ENCODE assay signal across 19 cellular contexts in the genomic region with DNA sequence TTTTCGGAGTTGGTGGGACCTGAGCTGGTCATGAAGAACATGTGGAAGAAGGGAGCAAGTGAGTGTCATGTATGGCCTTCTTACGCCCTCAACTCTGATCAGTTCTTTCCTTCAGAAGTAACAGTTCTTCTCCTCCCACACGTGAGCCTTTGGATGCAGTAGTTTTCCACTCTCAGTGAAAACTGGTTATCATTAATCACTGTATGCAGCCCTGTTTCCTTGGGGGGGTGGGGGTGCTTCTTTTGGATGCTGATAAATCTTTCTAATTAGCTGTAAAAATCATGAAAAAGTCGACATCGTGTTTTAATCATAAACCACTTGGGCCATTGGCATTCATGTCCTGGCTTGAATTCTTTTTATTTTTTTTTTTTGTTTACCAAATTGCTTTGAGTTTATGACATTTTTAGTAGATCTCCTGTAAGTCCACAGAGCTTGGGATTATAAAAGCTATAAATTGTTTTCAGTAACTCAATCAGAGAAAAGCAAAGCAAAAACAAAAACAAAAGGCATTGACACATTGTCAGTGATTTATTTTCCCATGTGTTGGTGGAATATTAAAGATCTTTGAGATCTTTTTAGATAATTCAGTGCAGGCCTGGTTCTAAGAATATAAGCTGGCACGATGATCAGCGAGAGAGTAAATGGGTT.
DNase-seq lines count a peak whose midpoint lies in the region; ATAC-seq and TF ChIP-seq lines count a peak whose summit lies in the region.
"Had no signal": no experiment of that assay in that cellular context is flagged by ENCODE, and none has a peak within 500 bp of the region (broad histone marks: within the 10 kb centered on the region; RNA-seq: fewer than 3 reads in every experiment).

No MANE protein-coding gene starts in this region.

- H3K4me1 ChIP-seq in esophagus muscularis mucosa (no peaks in the 10 kb centered on the region), ascending aorta (no peaks in the 10 kb centered on the region)

- no peak for TF ChIP-seq POLR2A in esophagus muscularis mucosa (IDR thresholded peaks at IDR 0.05; ENCODE audit: low read depth)

- TF ChIP-seq EP300 in esophagus muscularis mucosa (IDR thresholded peaks at IDR 0.05), result no peak

- DNase-seq in stimulated activated naive CD8-positive, alpha-beta T cell treated with anti-CD3 and anti-CD28 coated beads, Interleukin-15, amount 100 ng/mL, for 72 hours, result no peak
- DNase-seq in esophagus muscularis mucosa (ENCODE audit: extremely low spot score) (peak; percentile 45), neural crest cell (ENCODE audit: low read depth, low spot score) (no peak), retina (no peak), ascending aorta (ENCODE audit: low spot score in 2 of 2) (no peak), SHP77 (lab: John Stamatoyannopoulos, UW) (no peak)
- DNase-seq: Calu3; CD4-positive, alpha-beta T cell; GF-D8; IMR-90; Kasumi-1; NCI-H1105; NCI-H1694 treated with DMSO at 0.1 percent for 48 hours; NCI-H510A treated with DMSO at 0.1 percent for 48 hours; NCI-H774 had no signal

- H3K27me3 ChIP-seq in esophagus muscularis mucosa (no peaks in the 10 kb centered on the region), ascending aorta (no peaks in the 10 kb centered on the region)

- no peaks in the 10 kb centered on the region for H3K27me3 Mint-ChIP-seq in stimulated activated naive CD8-positive, alpha-beta T cell treated with anti-CD3 and anti-CD28 coated beads, Interleukin-15, Interleukin-2, amounts not matched to agents 100 ng/mL and 50 ng/mL, for 24 hours
- no peaks in the 10 kb centered on the region for H3K27me3 Mint-ChIP-seq in stimulated activated naive CD8-positive, alpha-beta T cell treated with anti-CD3 and anti-CD28 coated beads, Interleukin-15, amount 100 ng/mL, for 72 hours
- H3K27me3 Mint-ChIP-seq in neural crest cell (ENCODE audit: low read depth), result no peaks in the 10 kb centered on the region
- H3K27me3 Mint-ChIP-seq: CD4-positive, alpha-beta T cell had no signal

- H3K9me3 ChIP-seq in esophagus muscularis mucosa (no peaks in the 10 kb centered on the region), ascending aorta (no peaks in the 10 kb centered on the region)

- 84% methylated on average over 7 of the region's 7 CpGs for WGBS in esophagus muscularis mucosa

- no peak overlapping the region for H3K4me3 Mint-ChIP-seq in stimulated activated naive CD8-positive, alpha-beta T cell treated with anti-CD3 and anti-CD28 coated beads, Interleukin-15, Interleukin-2, amounts not matched to agents 100 ng/mL and 50 ng/mL, for 24 hours
- H3K4me3 Mint-ChIP-seq in stimulated activated naive CD8-positive, alpha-beta T cell treated with anti-CD3 and anti-CD28 coated beads, Interleukin-15, amount 100 ng/mL, for 72 hours, result no peak overlapping the region
- H3K4me3 Mint-ChIP-seq in neural crest cell, result no peak overlapping the region
- H3K4me3 Mint-ChIP-seq: CD4-positive, alpha-beta T cell had no signal

- H3K27ac Mint-ChIP-seq in stimulated activated naive CD8-positive, alpha-beta T cell treated with anti-CD3 and anti-CD28 coated beads, Interleukin-15, Interleukin-2, amounts not matched to agents 100 ng/mL and 50 ng/mL, for 24 hours, result peak overlapping the region; percentile 17
- peak overlapping the region in 1 of 2 donors; percentile 24 for H3K27ac Mint-ChIP-seq in stimulated activated naive CD8-positive, alpha-beta T cell treated with anti-CD3 and anti-CD28 coated beads, Interleukin-15, amount 100 ng/mL, for 72 hours
- H3K27ac Mint-ChIP-seq in neural crest cell (ENCODE audit: unreplicated experiment), result peak overlapping the region; percentile 4
- H3K27ac Mint-ChIP-seq: CD4-positive, alpha-beta T cell had no signal

- TF ChIP-seq CTCF in esophagus muscularis mucosa (IDR thresholded peaks at IDR 0.05) (no peak), neural crest cell (conservative IDR thresholded peaks at IDR 0.05) (no peak), ascending aorta (IDR thresholded peaks at IDR 0.05) (no peak)

- H3K4me3 ChIP-seq in esophagus muscularis mucosa (no peak overlapping the region), ascending aorta (no peak overlapping the region)
- H3K4me3 ChIP-seq: GM12878 had no signal

- intact Hi-C loops in esophagus muscularis mucosa (cut with DNase I) (no loop called here), ascending aorta (cut with DNase I) (no loop called here)

- no peak for ATAC-seq in stimulated activated naive CD8-positive, alpha-beta T cell treated with anti-CD3 and anti-CD28 coated beads, Interleukin-15, amount 100 ng/mL, for 72 hours
- no peak for ATAC-seq in GM18519 (IDR thresholded peaks at IDR 0.05; ENCODE audit: low FRiP score, unreplicated experiment)
- ATAC-seq: GM12878, Right ventricle myocardium inferior had no signal

- H3K36me3 Mint-ChIP-seq in stimulated activated naive CD8-positive, alpha-beta T cell treated with anti-CD3 and anti-CD28 coated beads, Interleukin-15, Interleukin-2, amounts not matched to agents 100 ng/mL and 50 ng/mL, for 24 hours (ENCODE audit: low read depth), result peaks cover 45% of the 10 kb centered on the region
- peaks cover 24% of the 10 kb centered on the region for H3K36me3 Mint-ChIP-seq in neural crest cell (ENCODE audit: low read depth)

- H3K4me1 Mint-ChIP-seq in stimulated activated naive CD8-positive, alpha-beta T cell treated with anti-CD3 and anti-CD28 coated beads, Interleukin-15, Interleukin-2, amounts not matched to agents 100 ng/mL and 50 ng/mL, for 24 hours (ENCODE audit: low read depth), result no peaks in the 10 kb centered on the region
- H3K4me1 Mint-ChIP-seq in stimulated activated naive CD8-positive, alpha-beta T cell treated with anti-CD3 and anti-CD28 coated beads, Interleukin-15, amount 100 ng/mL, for 72 hours, result no peaks in the 10 kb centered on the region
- H3K4me1 Mint-ChIP-seq in neural crest cell, result no peaks in the 10 kb centered on the region

- H3K36me3 ChIP-seq in esophagus muscularis mucosa (no peaks in the 10 kb centered on the region), ascending aorta (no peaks in the 10 kb centered on the region)

- H3K27ac ChIP-seq in esophagus muscularis mucosa (replicated peaks in 1 of 4) (no peak overlapping the region), ascending aorta (no peak overlapping the region)

- H3K9me3 Mint-ChIP-seq in stimulated activated naive CD8-positive, alpha-beta T cell treated with anti-CD3 and anti-CD28 coated beads, Interleukin-15, Interleukin-2, amounts not matched to agents 100 ng/mL and 50 ng/mL, for 24 hours, result no peaks in the 10 kb centered on the region
- no peaks in the 10 kb centered on the region for H3K9me3 Mint-ChIP-seq in stimulated activated naive CD8-positive, alpha-beta T cell treated with anti-CD3 and anti-CD28 coated beads, Interleukin-15, amount 100 ng/mL, for 72 hours
- H3K9me3 Mint-ChIP-seq in neural crest cell, result peaks cover 6% of the 10 kb centered on the region
- H3K9me3 Mint-ChIP-seq: CD4-positive, alpha-beta T cell had no signal
